18 cellular contexts compared by ENCODE assay signal in genomic region chr10:103727991-103728689, GRCh38.
DNase-seq lines count a peak whose midpoint lies in the region; ATAC-seq and TF ChIP-seq lines count a peak whose summit lies in the region.
"Had no signal": no experiment of that assay in that cellular context is flagged by ENCODE, and none has a peak within 500 bp of the region (broad histone marks: within the 10 kb centered on the region; RNA-seq: fewer than 3 reads in every experiment).

No MANE protein-coding gene starts in this region.

- no peak overlapping the region for H2AK5ac ChIP-seq in mesenchymal stem cell (ENCODE audit: low read length, severe bottlenecking)

- H3K27ac ChIP-seq in SK-N-SH (ENCODE audit: low read depth in 2 of 2, low read length in 1 of 2) (peak overlapping the region in 1 of 2 experiments; percentile 94; a peak in 2 of 4 replicates), caudate nucleus (ENCODE audit: low read depth, low read length) (peak overlapping the region; percentile 23), mesenchymal stem cell (ENCODE audit: low read length, poor library complexity, severe bottlenecking) (no peak overlapping the region), temporal lobe (ENCODE audit: low read depth, low read length) (peak overlapping the region; percentile 62)
- H3K27ac ChIP-seq: 22Rv1 had no signal

- H2BK120ac ChIP-seq in mesenchymal stem cell (ENCODE audit: low read depth, low read length) = no peak overlapping the region

- no peaks in the 10 kb centered on the region for H4K20me1 ChIP-seq in SK-N-SH (ENCODE audit: insufficient read depth)

- TF ChIP-seq CTCF in SK-N-SH (IDR thresholded peaks at IDR 0.05) = no peak

- H3K4me3 ChIP-seq in SK-N-SH (ENCODE audit: low read depth in 2 of 2, low read length in 1 of 2) (no peak overlapping the region), mesenchymal stem cell (ENCODE audit: insufficient read depth in 1 of 2, low read depth in 1 of 2, low read length in 2 of 2) (no peak overlapping the region)

- H3K27me3 ChIP-seq in SK-N-SH (ENCODE audit: insufficient read depth) (no peaks in the 10 kb centered on the region), mesenchymal stem cell (ENCODE audit: control insufficient read depth in 1 of 2, insufficient read depth in 1 of 2, low read length in 2 of 2) (peaks cover 0 to 8% of the 10 kb centered on the region in 2 experiments)

- no peak for ATAC-seq in SK-N-SH treated with all-trans-retinoic acid at 6 μM for 48 hours
- ATAC-seq in HG02840 (IDR thresholded peaks at IDR 0.05; ENCODE audit: low FRiP score, unreplicated experiment) = no peak

- no peak overlapping the region for H3K23ac ChIP-seq in mesenchymal stem cell (ENCODE audit: low read length in 2 of 2)

- TF ChIP-seq EP300 in SK-N-SH (IDR thresholded peaks at IDR 0.05; ENCODE audit: borderline replicate concordance in 1 of 2, low read depth in 1 of 2, low read length in 1 of 2) = no peak

- no peaks in the 10 kb centered on the region for H3K79me2 ChIP-seq in SK-N-SH (ENCODE audit: insufficient read depth)

- H3K9me3 ChIP-seq in SK-N-SH = no peaks in the 10 kb centered on the region
- no peaks in the 10 kb centered on the region for H3K9me3 ChIP-seq in mesenchymal stem cell (ENCODE audit: control insufficient read depth, low read length)

- no peak overlapping the region for H2BK15ac ChIP-seq in mesenchymal stem cell (ENCODE audit: low read depth, poor library complexity, severe bottlenecking)

- no peak overlapping the region for H3K4ac ChIP-seq in mesenchymal stem cell (ENCODE audit: low read depth in 1 of 2, low read length in 2 of 2)

- TF ChIP-seq RAD21 in SK-N-SH (IDR thresholded peaks at IDR 0.05; ENCODE audit: low read length) = no peak

- H3K9ac ChIP-seq in SK-N-SH (no peak overlapping the region), mesenchymal stem cell (ENCODE audit: low read length) (peak overlapping the region; percentile 25)

- H4K91ac ChIP-seq in mesenchymal stem cell (ENCODE audit: low read length) = no peak overlapping the region

- H3K4me1 ChIP-seq in SK-N-SH (ENCODE audit: control insufficient read depth in 1 of 2, insufficient read depth in 2 of 2, low read depth in 1 of 2, low read length in 1 of 2) = peaks cover 8 to 62% of the 10 kb centered on the region in 2 experiments; a peak in 3 of 4 replicates
- H3K4me1 ChIP-seq in mesenchymal stem cell (ENCODE audit: control insufficient read depth, insufficient read depth, low read depth, low read length) = peaks cover 8% of the 10 kb centered on the region

- H2AFZ ChIP-seq in SK-N-SH (ENCODE audit: low read depth) (no peak overlapping the region), mesenchymal stem cell (ENCODE audit: low read depth, low read length) (no peak overlapping the region)

- H3K18ac ChIP-seq in mesenchymal stem cell (ENCODE audit: low read depth in 1 of 2, low read length in 2 of 2) = no peak overlapping the region

- no peak overlapping the region for H4K8ac ChIP-seq in mesenchymal stem cell (ENCODE audit: low read length)

- POLR2A ChIA-PET in SK-N-SH (lab: Yijun Ruan, JAX) = no interaction called here

- H3K14ac ChIP-seq in mesenchymal stem cell (ENCODE audit: low read length in 2 of 2) = no peak overlapping the region

- CTCF ChIA-PET in SK-N-SH (lab: Yijun Ruan, JAX) = interaction anchor here (1.1 to 10.9 kb wide), 6 partner anchors 9 to 160 kb away, joined by 3 to 87 read pairs (median 6); partner anchors contain the start of gene SH3PXD2A

- DNase-seq in SK-N-SH (no peak), caudate nucleus (lab: John Stamatoyannopoulos, UW) (no peak), mesenchymal stem cell (no peak), pons (ENCODE audit: low spot score) (no peak)
- DNase-seq in stimulated activated CD8-positive, alpha-beta memory T cell treated with anti-CD3 and anti-CD28 coated beads, Interleukin-4, amount 100 ng/mL, for 48 hours = no peak
- DNase-seq: COR-L47; DMS 273 treated with DMSO at 0.1 percent for 48 hours; DND-41; KBM-7; NCI-H1105; NCI-H2081; NCI-H2171 treated with DMSO at 0.1 percent for 48 hours; NK-92 treated with Interleukin-12 subunit alpha and Interleukin-12 subunit beta, amount 100 ng/mL, for 24 hours; SIG-M5 had no signal

- no peaks in the 10 kb centered on the region for H3F3A ChIP-seq in SK-N-SH (replicated peaks; ENCODE audit: insufficient read depth)

- WGBS in SK-N-SH (ENCODE audit: low lambda C conversion rate) = 82% methylated on average over 7 of the region's 7 CpGs
- WGBS in mesenchymal stem cell = 91% methylated on average over 7 of the region's 7 CpGs

- H3K79me1 ChIP-seq in mesenchymal stem cell (replicated peaks; ENCODE audit: low read length, poor library complexity, severe bottlenecking) = no peaks in the 10 kb centered on the region

- H3K9me2 ChIP-seq in SK-N-SH = no peaks in the 10 kb centered on the region

- no peak overlapping the region for H2BK12ac ChIP-seq in mesenchymal stem cell (ENCODE audit: low read length in 2 of 2)

- no peak overlapping the region for H2BK5ac ChIP-seq in mesenchymal stem cell (ENCODE audit: low read depth, low read length, poor library complexity, severe bottlenecking)

- H3K4me2 ChIP-seq in SK-N-SH = no peak overlapping the region
- H3K4me2 ChIP-seq in mesenchymal stem cell (ENCODE audit: low read length, poor library complexity, severe bottlenecking) = no peak overlapping the region

- H3K36me3 ChIP-seq in SK-N-SH (replicated peaks in 1 of 2; ENCODE audit: control insufficient read depth in 1 of 2, insufficient read depth in 2 of 2, low read length in 1 of 2) = no peaks in the 10 kb centered on the region
- peaks cover 2 to 21% of the 10 kb centered on the region in 2 experiments for H3K36me3 ChIP-seq in mesenchymal stem cell (ENCODE audit: control insufficient read depth in 1 of 2, insufficient read depth in 2 of 2, low read depth in 1 of 2, low read length in 2 of 2)

TF ChIP-seq in SK-N-SH, 30 proteins besides CTCF, POLR2A, EP300 and RAD21:
- TF ChIP-seq FOSL2 (IDR thresholded peaks at IDR 0.05; ENCODE audit: borderline replicate concordance, low read depth) (no peak), SIN3A (IDR thresholded peaks at IDR 0.05; ENCODE audit: borderline replicate concordance, low read depth, low read length) (no peak), NRF1 (IDR thresholded peaks at IDR 0.05; ENCODE audit: low read depth, low read length) (no peak), FOXJ3 (CRISPR knock-in tag; IDR thresholded peaks at IDR 0.05) (no peak), POLR2AphosphoS5 (IDR thresholded peaks at IDR 0.05; ENCODE audit: low read depth, low read length) (no peak), GATA2 (CRISPR knock-in tag; IDR thresholded peaks at IDR 0.05) (0 out of 2 replicates have a peak, but pooled peaks have one; percentile 3)
- TF ChIP-seq, protein P1, sequence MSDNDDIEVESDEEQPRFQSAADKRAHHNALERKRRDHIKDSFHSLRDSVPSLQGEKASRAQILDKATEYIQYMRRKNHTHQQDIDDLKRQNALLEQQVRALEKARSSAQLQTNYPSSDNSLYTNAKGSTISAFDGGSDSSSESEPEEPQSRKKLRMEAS (IDR thresholded peaks at IDR 0.05; ENCODE audit: low read depth) = no peak
- TF ChIP-seq, protein P2, sequence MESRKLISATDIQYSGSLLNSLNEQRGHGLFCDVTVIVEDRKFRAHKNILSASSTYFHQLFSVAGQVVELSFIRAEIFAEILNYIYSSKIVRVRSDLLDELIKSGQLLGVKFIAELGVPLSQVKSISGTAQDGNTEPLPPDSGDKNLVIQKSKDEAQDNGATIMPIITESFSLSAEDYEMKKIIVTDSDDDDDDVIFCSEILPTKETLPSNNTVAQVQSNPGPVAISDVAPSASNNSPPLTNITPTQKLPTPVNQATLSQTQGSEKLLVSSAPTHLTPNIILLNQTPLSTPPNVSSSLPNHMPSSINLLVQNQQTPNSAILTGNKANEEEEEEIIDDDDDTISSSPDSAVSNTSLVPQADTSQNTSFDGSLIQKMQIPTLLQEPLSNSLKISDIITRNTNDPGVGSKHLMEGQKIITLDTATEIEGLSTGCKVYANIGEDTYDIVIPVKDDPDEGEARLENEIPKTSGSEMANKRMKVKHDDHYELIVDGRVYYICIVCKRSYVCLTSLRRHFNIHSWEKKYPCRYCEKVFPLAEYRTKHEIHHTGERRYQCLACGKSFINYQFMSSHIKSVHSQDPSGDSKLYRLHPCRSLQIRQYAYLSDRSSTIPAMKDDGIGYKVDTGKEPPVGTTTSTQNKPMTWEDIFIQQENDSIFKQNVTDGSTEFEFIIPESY (IDR thresholded peaks at IDR 0.05; ENCODE audit: borderline replicate concordance, low read depth) = no peak

TF ChIP-seq in SK-N-SH treated with all-trans-retinoic acid at 6 μM for 48 hours, 23 proteins besides CTCF, POLR2A, EP300 and RAD21 (continues in another document):
- TF ChIP-seq ZNF70 (CRISPR knock-in tag; IDR thresholded peaks at IDR 0.05) (no peak), TCF4 (CRISPR knock-in tag; IDR thresholded peaks at IDR 0.05; ENCODE audit: borderline replicate concordance) (no peak), GLIS3 (CRISPR knock-in tag; IDR thresholded peaks at IDR 0.05) (no peak), ZFP3 (CRISPR knock-in tag; IDR thresholded peaks at IDR 0.05) (no peak), ISL1 (CRISPR knock-in tag; IDR thresholded peaks at IDR 0.05) (no peak)
- TF ChIP-seq, protein P3, sequence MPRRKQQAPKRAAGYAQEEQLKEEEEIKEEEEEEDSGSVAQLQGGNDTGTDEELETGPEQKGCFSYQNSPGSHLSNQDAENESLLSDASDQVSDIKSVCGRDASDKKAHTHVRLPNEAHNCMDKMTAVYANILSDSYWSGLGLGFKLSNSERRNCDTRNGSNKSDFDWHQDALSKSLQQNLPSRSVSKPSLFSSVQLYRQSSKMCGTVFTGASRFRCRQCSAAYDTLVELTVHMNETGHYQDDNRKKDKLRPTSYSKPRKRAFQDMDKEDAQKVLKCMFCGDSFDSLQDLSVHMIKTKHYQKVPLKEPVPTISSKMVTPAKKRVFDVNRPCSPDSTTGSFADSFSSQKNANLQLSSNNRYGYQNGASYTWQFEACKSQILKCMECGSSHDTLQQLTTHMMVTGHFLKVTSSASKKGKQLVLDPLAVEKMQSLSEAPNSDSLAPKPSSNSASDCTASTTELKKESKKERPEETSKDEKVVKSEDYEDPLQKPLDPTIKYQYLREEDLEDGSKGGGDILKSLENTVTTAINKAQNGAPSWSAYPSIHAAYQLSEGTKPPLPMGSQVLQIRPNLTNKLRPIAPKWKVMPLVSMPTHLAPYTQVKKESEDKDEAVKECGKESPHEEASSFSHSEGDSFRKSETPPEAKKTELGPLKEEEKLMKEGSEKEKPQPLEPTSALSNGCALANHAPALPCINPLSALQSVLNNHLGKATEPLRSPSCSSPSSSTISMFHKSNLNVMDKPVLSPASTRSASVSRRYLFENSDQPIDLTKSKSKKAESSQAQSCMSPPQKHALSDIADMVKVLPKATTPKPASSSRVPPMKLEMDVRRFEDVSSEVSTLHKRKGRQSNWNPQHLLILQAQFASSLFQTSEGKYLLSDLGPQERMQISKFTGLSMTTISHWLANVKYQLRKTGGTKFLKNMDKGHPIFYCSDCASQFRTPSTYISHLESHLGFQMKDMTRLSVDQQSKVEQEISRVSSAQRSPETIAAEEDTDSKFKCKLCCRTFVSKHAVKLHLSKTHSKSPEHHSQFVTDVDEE (CRISPR knock-in tag; IDR thresholded peaks at IDR 0.05) = no peak
